In genomic region chr14:64700894-64701293, GRCh38 we compare ENCODE assay signal across 13 cellular contexts.
"Had no signal": no experiment of that assay in that cellular context is flagged by ENCODE, and none has a peak within 500 bp of the region (broad histone marks: within the 10 kb centered on the region; RNA-seq: fewer than 3 reads in every experiment).

No MANE protein-coding gene starts in this region.

- DNase-seq: activated CD4-positive, alpha-beta T cell treated with anti-CD3 and anti-CD28 coated beads, Interleukin-2, amount 10 ng/mL, durations not matched to agents 7 days and 5 days; activated CD4-positive, CD25-positive, alpha-beta regulatory T cell; activated CD8-positive, alpha-beta memory T cell treated with anti-CD3 and anti-CD28 coated beads for 24 hours; cortex of kidney; effector memory CD8-positive, alpha-beta T cell; kidney glomerular epithelial cell; T-helper 2 cell; trophoblast cell had no signal

- H3K4me3 Mint-ChIP-seq: activated CD4-positive, alpha-beta T cell treated with anti-CD3 and anti-CD28 coated beads, Interleukin-2, amount 10 ng/mL, durations not matched to agents 7 days and 5 days; activated naive CD4-positive, alpha-beta T cell treated with anti-CD3 and anti-CD28 coated beads for 36 hours; effector memory CD8-positive, alpha-beta T cell; stimulated activated memory B cell treated with anti-CD40 and anti-IgM and Interleukin-4, amounts not matched to agents 10 μg/mL and 1 μg/mL and 100 μg/mL, for 72 hours had no signal

- H3K27me3 ChIP-seq: cardiac muscle cell, hepatocyte had no signal

- H3K27ac Mint-ChIP-seq: activated CD4-positive, alpha-beta T cell treated with anti-CD3 and anti-CD28 coated beads, Interleukin-2, amount 10 ng/mL, durations not matched to agents 7 days and 5 days; activated naive CD4-positive, alpha-beta T cell treated with anti-CD3 and anti-CD28 coated beads for 36 hours; effector memory CD8-positive, alpha-beta T cell; stimulated activated memory B cell treated with anti-CD40 and anti-IgM and Interleukin-4, amounts not matched to agents 10 μg/mL and 1 μg/mL and 100 μg/mL, for 72 hours had no signal

- H3K4me2 ChIP-seq: hepatocyte, smooth muscle cell had no signal

- H3K4me3 ChIP-seq: cardiac muscle cell, hepatocyte, smooth muscle cell had no signal

- H2AFZ ChIP-seq: hepatocyte had no signal

- H3K36me3 Mint-ChIP-seq: stimulated activated memory B cell treated with anti-CD40 and anti-IgM and Interleukin-4, amounts not matched to agents 10 μg/mL and 1 μg/mL and 100 μg/mL, for 72 hours had no signal

- H3K9me3 Mint-ChIP-seq: activated CD4-positive, alpha-beta T cell treated with anti-CD3 and anti-CD28 coated beads, Interleukin-2, amount 10 ng/mL, durations not matched to agents 7 days and 5 days; activated naive CD4-positive, alpha-beta T cell treated with anti-CD3 and anti-CD28 coated beads for 36 hours; effector memory CD8-positive, alpha-beta T cell; stimulated activated memory B cell treated with anti-CD40 and anti-IgM and Interleukin-4, amounts not matched to agents 10 μg/mL and 1 μg/mL and 100 μg/mL, for 72 hours had no signal

- H3K36me3 ChIP-seq: cardiac muscle cell had no signal

- H3K27ac ChIP-seq: cardiac muscle cell, hepatocyte had no signal

- ATAC-seq: effector memory CD8-positive, alpha-beta T cell; stimulated activated memory B cell treated with anti-CD40 and anti-IgM and Interleukin-4, amounts not matched to agents 10 μg/mL and 1 μg/mL and 100 μg/mL, for 72 hours had no signal
